In the genomic region with DNA sequence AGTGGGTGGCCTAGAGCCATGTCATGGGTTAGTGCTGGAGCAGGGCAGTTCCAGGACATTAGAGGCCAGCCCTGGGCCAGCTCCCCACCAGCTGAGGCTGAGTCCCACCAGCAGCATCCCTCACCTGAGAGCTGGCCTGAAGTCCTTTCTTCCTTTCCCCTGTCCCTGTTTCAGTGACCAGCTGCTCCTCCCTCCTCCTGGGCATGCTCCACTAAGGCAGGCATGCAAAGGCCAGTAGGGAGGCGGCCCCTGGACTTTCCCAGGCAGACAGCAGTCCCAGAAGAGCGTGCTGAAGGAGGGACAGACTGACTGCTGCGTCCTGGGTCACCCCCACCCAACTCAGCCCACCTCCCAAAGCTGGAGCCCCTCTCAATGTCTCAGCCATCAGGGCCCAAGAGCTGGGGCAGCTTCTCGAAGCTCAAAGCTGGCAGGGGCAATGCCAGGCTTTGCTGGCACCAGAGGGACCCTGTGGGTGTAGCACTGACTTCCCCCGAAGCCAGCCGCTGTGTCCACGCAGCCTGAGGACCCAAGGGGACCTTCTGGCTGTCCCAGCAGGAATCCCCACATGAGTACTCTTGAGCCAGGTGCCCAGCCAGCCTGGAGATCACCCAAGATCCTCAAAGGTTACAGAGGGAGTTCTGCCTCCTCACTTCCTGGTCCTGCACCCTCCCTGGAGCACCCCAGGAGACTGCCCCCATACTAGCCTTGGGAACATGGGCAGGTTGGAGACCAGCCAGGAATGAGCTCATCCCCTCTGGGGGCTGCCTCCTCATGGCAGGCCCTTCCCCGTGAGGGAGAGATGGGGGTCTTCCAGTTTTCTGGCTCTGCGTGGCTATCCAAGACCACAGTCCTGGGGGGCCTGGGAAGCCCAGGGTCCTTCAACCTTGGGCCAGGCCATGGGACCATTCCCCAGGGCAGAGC, we compare ENCODE assay signal across 25 cellular contexts. TPM values are rescaled to one million over a fixed set of nuclear protein-coding genes. Genes with fewer than 3 reads are reported as not detected.
DNase-seq lines count a peak whose midpoint lies in the region; TF ChIP-seq lines count a peak whose summit lies in the region.
"Had no signal": no experiment of that assay in that cellular context is flagged by ENCODE, and none has a peak within 500 bp of the region (broad histone marks: within the 10 kb centered on the region; RNA-seq: fewer than 3 reads in every experiment).

No MANE protein-coding gene starts in this region.

- H3K36me3 ChIP-seq in BLaER1 treated with 17β-estradiol and CSF1 and Interleukin-3, amounts not matched to agents 10 nM and 100 nM = no peaks in the 10 kb centered on the region
- H3K36me3 ChIP-seq in sigmoid colon = no peaks in the 10 kb centered on the region
- H3K36me3 ChIP-seq: prostate gland, tibial artery had no signal

- TF ChIP-seq POLR2A in sigmoid colon (IDR thresholded peaks at IDR 0.05) = no peak

- no peak for TF ChIP-seq CTCF in sigmoid colon (IDR thresholded peaks at IDR 0.05)

- H3K9me3 Mint-ChIP-seq in activated CD4-positive, alpha-beta T cell treated with anti-CD3 and anti-CD28 coated beads, Interleukin-2, amount 10 ng/mL, durations not matched to agents 7 days and 5 days = no peaks in the 10 kb centered on the region
- no peaks in the 10 kb centered on the region for H3K9me3 Mint-ChIP-seq in activated CD4-positive, alpha-beta T cell treated with anti-CD3 and anti-CD28 coated beads, Interleukin-2, amount 10 ng/mL, durations not matched to agents 24 days and 14 days
- H3K9me3 Mint-ChIP-seq: activated CD4-positive, alpha-beta memory T cell treated with anti-CD3 and anti-CD28 coated beads, Interleukin-2, amount 10 ng/mL, durations not matched to agents 7 days and 5 days; activated naive CD8-positive, alpha-beta T cell treated with anti-CD3 and anti-CD28 coated beads, Interleukin-2, amount 50 U/mL, for 24 hours; GM23338; memory B cell; stimulated activated naive CD8-positive, alpha-beta T cell treated with anti-CD3 and anti-CD28 coated beads, Interleukin-15, Interleukin-2, amounts not matched to agents 100 ng/mL and 50 ng/mL, for 24 hours had no signal

- H3K4me1 ChIP-seq in BLaER1 treated with 17β-estradiol and CSF1 and Interleukin-3, amounts not matched to agents 10 nM and 100 nM = peaks cover 66 to 100% (median 99%) of the 10 kb centered on the region in 10 experiments
- no peaks in the 10 kb centered on the region for H3K4me1 ChIP-seq in sigmoid colon
- H3K4me1 ChIP-seq: tibial artery had no signal

- H3K4me3 Mint-ChIP-seq in activated CD4-positive, alpha-beta T cell treated with anti-CD3 and anti-CD28 coated beads, Interleukin-2, amount 10 ng/mL, durations not matched to agents 7 days and 5 days = no peak overlapping the region
- H3K4me3 Mint-ChIP-seq in activated CD4-positive, alpha-beta T cell treated with anti-CD3 and anti-CD28 coated beads, Interleukin-2, amount 10 ng/mL, durations not matched to agents 24 days and 14 days = no peak overlapping the region
- H3K4me3 Mint-ChIP-seq: activated CD4-positive, alpha-beta memory T cell treated with anti-CD3 and anti-CD28 coated beads, Interleukin-2, amount 10 ng/mL, durations not matched to agents 7 days and 5 days; activated naive CD8-positive, alpha-beta T cell treated with anti-CD3 and anti-CD28 coated beads, Interleukin-2, amount 50 U/mL, for 24 hours; GM23338; memory B cell; stimulated activated naive CD8-positive, alpha-beta T cell treated with anti-CD3 and anti-CD28 coated beads, Interleukin-15, Interleukin-2, amounts not matched to agents 100 ng/mL and 50 ng/mL, for 24 hours had no signal

- no peaks in the 10 kb centered on the region for H3K9me3 ChIP-seq in BLaER1 treated with 17β-estradiol and CSF1 and Interleukin-3, amounts not matched to agents 10 nM and 100 nM (replicated peaks in 1 of 11)
- no peaks in the 10 kb centered on the region for H3K9me3 ChIP-seq in sigmoid colon
- H3K9me3 ChIP-seq: prostate gland, tibial artery had no signal

- no peak overlapping the region; a peak in 2 of 20 replicates for H3K4me3 ChIP-seq in BLaER1 treated with 17β-estradiol and CSF1 and Interleukin-3, amounts not matched to agents 10 nM and 100 nM
- no peak overlapping the region for H3K4me3 ChIP-seq in sigmoid colon
- H3K4me3 ChIP-seq: GM23338, prostate gland, tibial artery had no signal

- CTCF ChIA-PET in activated CD4-positive, alpha-beta T cell treated with anti-CD3 and anti-CD28 coated beads, Interleukin-2, amount 10 ng/mL, durations not matched to agents 7 days and 5 days (lab: Charles Lee) = interaction anchor here (0.5 kb wide), 1 partner anchor 33 kb away, joined by 3 read pairs; no protein-coding TSS in a partner anchor

- no peak for TF ChIP-seq EP300 in sigmoid colon (IDR thresholded peaks at IDR 0.05)

- H3K27ac Mint-ChIP-seq in activated CD4-positive, alpha-beta T cell treated with anti-CD3 and anti-CD28 coated beads, Interleukin-2, amount 10 ng/mL, durations not matched to agents 7 days and 5 days = no peak overlapping the region
- no peak overlapping the region for H3K27ac Mint-ChIP-seq in activated CD4-positive, alpha-beta T cell treated with anti-CD3 and anti-CD28 coated beads, Interleukin-2, amount 10 ng/mL, durations not matched to agents 24 days and 14 days
- H3K27ac Mint-ChIP-seq: activated CD4-positive, alpha-beta memory T cell treated with anti-CD3 and anti-CD28 coated beads, Interleukin-2, amount 10 ng/mL, durations not matched to agents 7 days and 5 days; activated naive CD8-positive, alpha-beta T cell treated with anti-CD3 and anti-CD28 coated beads, Interleukin-2, amount 50 U/mL, for 24 hours; GM23338; memory B cell; stimulated activated naive CD8-positive, alpha-beta T cell treated with anti-CD3 and anti-CD28 coated beads, Interleukin-15, Interleukin-2, amounts not matched to agents 100 ng/mL and 50 ng/mL, for 24 hours had no signal

- H3K36me3 Mint-ChIP-seq in activated CD4-positive, alpha-beta T cell treated with anti-CD3 and anti-CD28 coated beads, Interleukin-2, amount 10 ng/mL, durations not matched to agents 7 days and 5 days (ENCODE audit: low read depth) = no peaks in the 10 kb centered on the region
- H3K36me3 Mint-ChIP-seq in activated CD4-positive, alpha-beta T cell treated with anti-CD3 and anti-CD28 coated beads, Interleukin-2, amount 10 ng/mL, durations not matched to agents 24 days and 14 days (ENCODE audit: low read depth) = no peaks in the 10 kb centered on the region
- H3K36me3 Mint-ChIP-seq: memory B cell had no signal

- WGBS in sigmoid colon, 2 donors = 85 to 88% methylated on average over 9 of the region's 9 CpGs

- H3K27ac ChIP-seq in BLaER1 treated with 17β-estradiol and CSF1 and Interleukin-3, amounts not matched to agents 10 nM and 100 nM = peak overlapping the region in 5 of 11 experiments; percentile 28 to 91 (median 86); a peak in 10 of 22 replicates
- no peak overlapping the region for H3K27ac ChIP-seq in sigmoid colon
- H3K27ac ChIP-seq: epithelial cell of prostate, HL-60, prostate gland, tibial artery had no signal

- intact Hi-C loops in activated CD4-positive, alpha-beta T cell treated with anti-CD3 and anti-CD28 coated beads, Interleukin-2, amount 10 ng/mL, durations not matched to agents 24 days and 14 days (cut with micrococcal nuclease) = no loop called here
- intact Hi-C loops in sigmoid colon (cut with DNase I) = no loop called here

- H4K20me1 ChIP-seq in BLaER1 treated with 17β-estradiol and CSF1 and Interleukin-3, amounts not matched to agents 10 nM and 100 nM = peaks cover 0 to 3% (median 0%) of the 10 kb centered on the region in 11 experiments; a peak in 1 of 22 replicates

- no peaks in the 10 kb centered on the region for H3K4me1 Mint-ChIP-seq in activated CD4-positive, alpha-beta T cell treated with anti-CD3 and anti-CD28 coated beads, Interleukin-2, amount 10 ng/mL, durations not matched to agents 7 days and 5 days
- no peaks in the 10 kb centered on the region for H3K4me1 Mint-ChIP-seq in activated CD4-positive, alpha-beta T cell treated with anti-CD3 and anti-CD28 coated beads, Interleukin-2, amount 10 ng/mL, durations not matched to agents 24 days and 14 days
- H3K4me1 Mint-ChIP-seq: activated CD4-positive, alpha-beta memory T cell treated with anti-CD3 and anti-CD28 coated beads, Interleukin-2, amount 10 ng/mL, durations not matched to agents 7 days and 5 days; activated naive CD8-positive, alpha-beta T cell treated with anti-CD3 and anti-CD28 coated beads, Interleukin-2, amount 50 U/mL, for 24 hours; memory B cell had no signal

- H3K4me2 ChIP-seq in BLaER1 treated with 17β-estradiol and CSF1 and Interleukin-3, amounts not matched to agents 10 nM and 100 nM = peak overlapping the region in 10 of 11 experiments; percentile 44 to 98 (median 90); a peak in 19 of 22 replicates
- H3K4me2 ChIP-seq: GM23338 had no signal

- H3K27me3 Mint-ChIP-seq in activated CD4-positive, alpha-beta T cell treated with anti-CD3 and anti-CD28 coated beads, Interleukin-2, amount 10 ng/mL, durations not matched to agents 7 days and 5 days = no peaks in the 10 kb centered on the region
- no peaks in the 10 kb centered on the region for H3K27me3 Mint-ChIP-seq in activated CD4-positive, alpha-beta T cell treated with anti-CD3 and anti-CD28 coated beads, Interleukin-2, amount 10 ng/mL, durations not matched to agents 24 days and 14 days
- H3K27me3 Mint-ChIP-seq: activated CD4-positive, alpha-beta memory T cell treated with anti-CD3 and anti-CD28 coated beads, Interleukin-2, amount 10 ng/mL, durations not matched to agents 7 days and 5 days; activated naive CD8-positive, alpha-beta T cell treated with anti-CD3 and anti-CD28 coated beads, Interleukin-2, amount 50 U/mL, for 24 hours; stimulated activated naive CD8-positive, alpha-beta T cell treated with anti-CD3 and anti-CD28 coated beads, Interleukin-15, Interleukin-2, amounts not matched to agents 100 ng/mL and 50 ng/mL, for 24 hours had no signal

- POLR2A ChIA-PET in activated CD4-positive, alpha-beta T cell treated with anti-CD3 and anti-CD28 coated beads, Interleukin-2, amount 10 ng/mL, durations not matched to agents 7 days and 5 days (lab: Charles Lee) = no interaction called here

- H3K27me3 ChIP-seq in BLaER1 treated with 17β-estradiol and CSF1 and Interleukin-3, amounts not matched to agents 10 nM and 100 nM = no peaks in the 10 kb centered on the region
- no peaks in the 10 kb centered on the region for H3K27me3 ChIP-seq in sigmoid colon
- H3K27me3 ChIP-seq: tibial artery had no signal

- DNase-seq in activated CD4-positive, alpha-beta T cell treated with anti-CD3 and anti-CD28 coated beads, Interleukin-2, amount 10 ng/mL, durations not matched to agents 7 days and 5 days = peak; percentile 3
- no peak for DNase-seq in activated CD4-positive, alpha-beta T cell treated with anti-CD3 and anti-CD28 coated beads, Interleukin-2, amount 10 ng/mL, durations not matched to agents 24 days and 14 days
- DNase-seq in islet precursor cell (peak; percentile 35), sigmoid colon (peak; percentile 45), NCI-H1694 (lab: John Stamatoyannopoulos, UW) (no peak), SHP77 treated with DMSO at 0.1 percent for 48 hours (lab: John Stamatoyannopoulos, UW) (no peak), T-helper 1 cell (no peak)
- DNase-seq: activated effector memory CD4-positive, alpha-beta T cell treated with anti-CD3 and anti-CD28 coated beads, Interleukin-2, amount 50 U/mL, for 16 hours; activated naive CD8-positive, alpha-beta T cell treated with anti-CD3 and anti-CD28 coated beads, Interleukin-2, amount 50 U/mL, for 24 hours; activated T-cell treated with anti-CD3 and anti-CD28 coated beads, Interleukin-2, amount 50 U/mL, for 1 hour; DMS153; Karpas-422; kidney glomerular epithelial cell; NCI-H1436; OCI-M1; SIG-M5 had no signal

- peak overlapping the region in 3 of 11 experiments; percentile 37 to 54 (median 50); a peak in 6 of 22 replicates for H3K9ac ChIP-seq in BLaER1 treated with 17β-estradiol and CSF1 and Interleukin-3, amounts not matched to agents 10 nM and 100 nM

RNA-seq across cellular contexts. Expression of gene RET, which starts 35.2 kb away (rescaled TPM):
- total RNA-seq in activated CD4-positive, alpha-beta T cell treated with anti-CD3 and anti-CD28 coated beads, Interleukin-2, amount 10 ng/mL, durations not matched to agents 7 days and 5 days = under 1 TPM; 0.10 TPM
- total RNA-seq in activated CD4-positive, alpha-beta T cell treated with anti-CD3 and anti-CD28 coated beads, Interleukin-2, amount 10 ng/mL, durations not matched to agents 24 days and 14 days = 0.12 and 0.62 TPM in 2 replicates
- 1 to 10 TPM; 1.8 to 6.5 (median 4.6) TPM for total RNA-seq in sigmoid colon
- 1 to 10 TPM in 1 of 3 donors, not detected in 2; 3.4 TPM for polyA plus RNA-seq in sigmoid colon

Comparison
In these comparisons a context has a peak if more than half of its experiments do, and no peak if none do; other contexts are left out.
1. DNase-seq: peak in activated CD4-positive, alpha-beta T cell treated with anti-CD3 and anti-CD28 coated beads, Interleukin-2, amount 10 ng/mL, durations not matched to agents 7 days and 5 days (single experiment), islet precursor cell (single experiment) and sigmoid colon (single experiment); none in activated CD4-positive, alpha-beta T cell treated with anti-CD3 and anti-CD28 coated beads, Interleukin-2, amount 10 ng/mL, durations not matched to agents 24 days and 14 days (single experiment), NCI-H1694 (single experiment), SHP77 treated with DMSO at 0.1 percent for 48 hours (single experiment) and T-helper 1 cell (0 of 5).